In the genomic region with DNA sequence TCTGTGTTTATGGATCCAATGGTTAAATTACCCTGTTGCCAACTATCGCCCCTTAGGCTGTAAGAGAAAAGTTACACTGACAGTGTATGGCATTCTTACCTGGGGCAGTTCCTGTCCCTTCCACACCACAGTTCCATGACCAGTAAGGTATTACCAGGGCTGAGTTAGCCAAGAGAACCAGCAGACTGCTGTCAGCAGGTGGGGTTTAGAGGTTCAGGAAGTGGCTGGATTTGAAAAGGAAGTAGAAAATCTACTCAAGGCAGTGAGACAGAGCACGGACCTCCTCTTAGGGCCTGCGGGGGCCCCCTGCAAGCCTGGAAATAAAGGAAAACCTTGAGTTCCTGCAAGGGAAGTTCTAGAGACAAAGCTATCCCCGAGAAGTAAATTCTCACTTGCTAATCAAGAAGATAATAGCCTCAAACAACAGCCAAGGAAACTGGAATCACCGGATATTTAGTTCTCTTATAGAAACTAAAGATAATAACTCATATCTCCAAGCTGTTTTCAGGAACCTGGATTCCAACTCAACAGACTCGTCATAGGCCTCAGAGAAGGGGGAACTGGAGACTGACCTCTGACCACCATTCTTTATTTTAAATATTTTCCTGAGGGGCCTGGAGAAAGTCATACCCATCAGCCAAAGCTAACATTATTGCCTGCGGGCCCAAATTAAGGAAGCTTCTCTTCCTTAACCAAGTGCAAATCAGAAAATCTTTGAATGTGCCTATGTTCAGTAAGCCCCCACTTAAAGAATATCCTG, we compare ENCODE assay signal across 21 cellular contexts.
"Had no signal": no experiment of that assay in that cellular context is flagged by ENCODE, and none has a peak within 500 bp of the region (broad histone marks: within the 10 kb centered on the region; RNA-seq: fewer than 3 reads in every experiment).

No MANE protein-coding gene starts in this region.

- H3K36me3 ChIP-seq: breast epithelium, gastroesophageal sphincter, stomach, suprapubic skin, transverse colon, vagina had no signal

- H3K27me3 ChIP-seq: breast epithelium, transverse colon, vagina had no signal

- H3K9me3 ChIP-seq: breast epithelium, suprapubic skin, transverse colon, vagina had no signal

- H3K27ac ChIP-seq: breast epithelium, gastroesophageal sphincter, stomach, suprapubic skin, transverse colon, vagina, VCaP had no signal

- H3K4me3 Mint-ChIP-seq: central memory CD8-positive, alpha-beta T cell; effector memory CD8-positive, alpha-beta T cell; memory B cell; nephron; stimulated activated memory B cell treated with anti-CD40 and anti-IgM and Interleukin-4, amounts not matched to agents 10 μg/mL and 1 μg/mL and 100 μg/mL, for 72 hours; T-helper 2 cell treated with Interferon-gamma antibody and Interleukin-4, amounts not matched to agents 5 μg/mL and 100 μg/mL, for 36 hours had no signal

- H3K27ac Mint-ChIP-seq: activated naive CD4-positive, alpha-beta T cell treated with anti-CD3 and anti-CD28 coated beads, Interleukin-2, amount 50 U/mL, for 72 hours; effector memory CD8-positive, alpha-beta T cell; memory B cell; stimulated activated memory B cell treated with anti-CD40 and anti-IgM and Interleukin-4, amounts not matched to agents 10 μg/mL and 1 μg/mL and 100 μg/mL, for 72 hours; T-helper 2 cell treated with Interferon-gamma antibody and Interleukin-4, amounts not matched to agents 5 μg/mL and 100 μg/mL, for 36 hours had no signal

- H3K4me3 ChIP-seq: breast epithelium, gastroesophageal sphincter, stomach, suprapubic skin, transverse colon, vagina had no signal

- FAIRE-seq: colon, keratinocyte, small intestine had no signal

- DNase-seq: activated T-cell treated with anti-CD3 and anti-CD28 coated beads, Interleukin-2, amount 50 U/mL, for 1 hour; effector memory CD8-positive, alpha-beta T cell; head of caudate nucleus; hypothalamus; left colon; small intestine; stomach; transverse colon had no signal

- H3K36me3 Mint-ChIP-seq: memory B cell had no signal

- H3K4me1 Mint-ChIP-seq: central memory CD8-positive, alpha-beta T cell; memory B cell; nephron; stimulated activated memory B cell treated with anti-CD40 and anti-IgM and Interleukin-4, amounts not matched to agents 10 μg/mL and 1 μg/mL and 100 μg/mL, for 72 hours had no signal

- H3K9me3 Mint-ChIP-seq: central memory CD8-positive, alpha-beta T cell; effector memory CD8-positive, alpha-beta T cell; T-helper 2 cell treated with Interferon-gamma antibody and Interleukin-4, amounts not matched to agents 5 μg/mL and 100 μg/mL, for 36 hours had no signal

- H3K4me1 ChIP-seq: breast epithelium, gastroesophageal sphincter, stomach, suprapubic skin, transverse colon, vagina had no signal
